ENCODE assay signal across 33 cellular contexts in genomic region chr9:91606255-91606995, GRCh38.
"Had no signal": no experiment of that assay in that cellular context is flagged by ENCODE, and none has a peak within 500 bp of the region (broad histone marks: within the 10 kb centered on the region; RNA-seq: fewer than 3 reads in every experiment).

No MANE protein-coding gene starts in this region.

- H3K4me1 Mint-ChIP-seq: activated CD4-positive, alpha-beta T cell treated with anti-CD3 and anti-CD28 coated beads, Interleukin-2, amount 10 ng/mL, durations not matched to agents 24 days and 14 days; activated naive CD8-positive, alpha-beta T cell treated with anti-CD3 and anti-CD28 coated beads for 36 hours; activated T-helper 17 cell treated with anti-CD3 and anti-CD28 coated beads, Interleukin-2, amount 50 U/mL, for 72 hours had no signal

- H3K4me1 ChIP-seq: Peyer's patch, SJSA1 had no signal

- H3K9me3 ChIP-seq: MG63, Peyer's patch, SJSA1, SK-N-SH had no signal

- H3K27ac Mint-ChIP-seq: activated CD4-positive, alpha-beta T cell treated with anti-CD3 and anti-CD28 coated beads, Interleukin-2, amount 10 ng/mL, durations not matched to agents 24 days and 14 days; activated CD8-positive, alpha-beta T cell treated with anti-CD3 and anti-CD28 coated beads for 36 hours; activated naive CD8-positive, alpha-beta T cell treated with anti-CD3 and anti-CD28 coated beads for 36 hours; activated T-cell treated with anti-CD3 and anti-CD28 coated beads, Interleukin-2, amount 50 U/mL, for 72 hours; activated T-helper 17 cell treated with anti-CD3 and anti-CD28 coated beads, Interleukin-2, amount 50 U/mL, for 72 hours; T-helper 1 cell treated with Interleukin-12 subunit alpha and Interleukin-12 subunit beta and Interleukin-4 antibody, amounts not matched to agents 30 μg/mL and 1 μg/mL, for 36 hours; T-helper 2 cell treated with Interferon-gamma antibody and Interleukin-4, amounts not matched to agents 5 μg/mL and 100 μg/mL, for 36 hours had no signal

- H3K27ac ChIP-seq: Peyer's patch, SJSA1 had no signal

- FAIRE-seq: TTC549 had no signal

- H3K4me3 ChIP-seq: MG63, Peyer's patch, SJSA1 had no signal

- H3K36me3 ChIP-seq: MG63, Peyer's patch, SJSA1 had no signal

- H3K36me3 Mint-ChIP-seq: activated naive CD8-positive, alpha-beta T cell treated with anti-CD3 and anti-CD28 coated beads for 36 hours had no signal

- H3K4me2 ChIP-seq: SK-N-SH had no signal

- H3K9ac ChIP-seq: SK-N-SH had no signal

- H3K27me3 ChIP-seq: MG63, Peyer's patch, SJSA1 had no signal

- H3K9me3 Mint-ChIP-seq: activated CD4-positive, alpha-beta T cell treated with anti-CD3 and anti-CD28 coated beads, Interleukin-2, amount 10 ng/mL, durations not matched to agents 24 days and 14 days; activated CD8-positive, alpha-beta T cell treated with anti-CD3 and anti-CD28 coated beads for 36 hours; activated naive CD8-positive, alpha-beta T cell treated with anti-CD3 and anti-CD28 coated beads for 36 hours; activated T-cell treated with anti-CD3 and anti-CD28 coated beads, Interleukin-2, amount 50 U/mL, for 72 hours; activated T-helper 17 cell treated with anti-CD3 and anti-CD28 coated beads, Interleukin-2, amount 50 U/mL, for 72 hours; T-helper 1 cell treated with Interleukin-12 subunit alpha and Interleukin-12 subunit beta and Interleukin-4 antibody, amounts not matched to agents 30 μg/mL and 1 μg/mL, for 36 hours; T-helper 2 cell treated with Interferon-gamma antibody and Interleukin-4, amounts not matched to agents 5 μg/mL and 100 μg/mL, for 36 hours had no signal

- DNase-seq: activated CD4-positive, alpha-beta T cell treated with anti-CD3 and anti-CD28 coated beads, Interleukin-2, amount 10 ng/mL, durations not matched to agents 24 days and 14 days; activated CD4-positive, alpha-beta T cell treated with anti-CD3 and anti-CD28 coated beads, Interleukin-2, amount 50 U/mL, for 4 hours; activated CD8-positive, alpha-beta T cell treated with anti-CD3 and anti-CD28 coated beads for 36 hours; activated effector memory CD4-positive, alpha-beta T cell treated with anti-CD3 and anti-CD28 coated beads, Interleukin-2, amount 50 U/mL, for 16 hours; activated naive CD4-positive, alpha-beta T cell; activated naive CD4-positive, alpha-beta T cell treated with anti-CD3 and anti-CD28 coated beads, Interleukin-2, amount 50 U/mL, for 16 hours; activated naive CD8-positive, alpha-beta T cell treated with anti-CD3 and anti-CD28 coated beads for 36 hours; activated T-cell treated with anti-CD3 and anti-CD28 coated beads, Interleukin-2, amount 50 U/mL, for 1 hour; activated T-cell treated with anti-CD3 and anti-CD28 coated beads, Interleukin-2, amount 50 U/mL, for 72 hours; amniotic stem cell; aorta; Karpas-422; KBM-7; MG63; NCI-H1092; NCI-H1436 treated with DMSO at 0.1 percent for 48 hours; NCI-H1694 treated with DMSO at 0.1 percent for 48 hours; NCI-H2029; NCI-H345; NCI-H510A; NCI-H526; NCI-H748 treated with DMSO at 0.1 percent for 48 hours; NK-92 treated with Interleukin-12 subunit alpha and Interleukin-12 subunit beta, amount 100 ng/mL, for 24 hours; PC-3; Peyer's patch; RPMI8226; SHP77 treated with DMSO at 0.1 percent for 48 hours; SK-N-SH had no signal

- ATAC-seq: activated CD8-positive, alpha-beta T cell treated with anti-CD3 and anti-CD28 coated beads for 36 hours; activated T-cell treated with anti-CD3 and anti-CD28 coated beads, Interleukin-2, amount 50 U/mL, for 72 hours; activated T-helper 17 cell treated with anti-CD3 and anti-CD28 coated beads, Interleukin-2, amount 50 U/mL, for 72 hours; PC-3 had no signal

- H3K4me3 Mint-ChIP-seq: activated CD4-positive, alpha-beta T cell treated with anti-CD3 and anti-CD28 coated beads, Interleukin-2, amount 10 ng/mL, durations not matched to agents 24 days and 14 days; activated CD8-positive, alpha-beta T cell treated with anti-CD3 and anti-CD28 coated beads for 36 hours; activated naive CD8-positive, alpha-beta T cell treated with anti-CD3 and anti-CD28 coated beads for 36 hours; activated T-cell treated with anti-CD3 and anti-CD28 coated beads, Interleukin-2, amount 50 U/mL, for 72 hours; activated T-helper 17 cell treated with anti-CD3 and anti-CD28 coated beads, Interleukin-2, amount 50 U/mL, for 72 hours; T-helper 1 cell treated with Interleukin-12 subunit alpha and Interleukin-12 subunit beta and Interleukin-4 antibody, amounts not matched to agents 30 μg/mL and 1 μg/mL, for 36 hours; T-helper 2 cell treated with Interferon-gamma antibody and Interleukin-4, amounts not matched to agents 5 μg/mL and 100 μg/mL, for 36 hours had no signal
